ENCODE assay signal across 7 cellular contexts in genomic region chr9:35664531-35665470, GRCh38. TPM values are rescaled to one million over a fixed set of nuclear protein-coding genes. Genes with fewer than 3 reads are reported as not detected.
DNase-seq lines count a peak whose midpoint lies in the region; ATAC-seq, FAIRE-seq and TF ChIP-seq lines count a peak whose summit lies in the region.

Gene ARHGEF39 (minus strand): TSS chr9:35665195. CDS start chr9:35665169, 26 bp downstream.

- H3K4me1 ChIP-seq in astrocyte (ENCODE audit: insufficient read depth, low read length) (peaks cover 21% of the 10 kb centered on the region), hepatocyte (ENCODE audit: insufficient read depth) (peaks cover 16% of the 10 kb centered on the region)

- ATAC-seq in HG02759 (IDR thresholded peaks at IDR 0.05; ENCODE audit: unreplicated experiment), result peak; percentile 93

- H4K20me1 ChIP-seq in astrocyte (ENCODE audit: insufficient read depth, low read length) (no peaks in the 10 kb centered on the region), hepatocyte (ENCODE audit: insufficient read depth, poor library complexity, severe bottlenecking) (no peaks in the 10 kb centered on the region)

- no peak within 1 kb of the TSS for H3K27ac Mint-ChIP-seq in astrocyte (ENCODE audit: unreplicated experiment)

- peak within 1 kb of the TSS; percentile 58 for H3K4me3 ChIP-seq in astrocyte (ENCODE audit: insufficient read depth, low read depth, low read length)
- peak within 1 kb of the TSS; percentile 82 for H3K4me3 ChIP-seq in hepatocyte

- H3K9me3 ChIP-seq in astrocyte (ENCODE audit: insufficient read depth, low read depth, low read length), result no peaks in the 10 kb centered on the region
- H3K9me3 ChIP-seq in hepatocyte (ENCODE audit: low read depth), result no peaks in the 10 kb centered on the region

- DNase-seq in GM13976 (ENCODE audit: low spot score), result peak; percentile 94
- DNase-seq in NCI-H1417 (lab: John Stamatoyannopoulos, UW), result peak; percentile 75 to 85 (median 80)
- DNase-seq in T follicular helper cell (ENCODE audit: low read depth), result peak; percentile 41
- DNase-seq in astrocyte (ENCODE audit: low read depth), result peak; percentile 45
- DNase-seq in hepatocyte (ENCODE audit: low spot score), result peak; percentile 92
- peak; percentile 64 for DNase-seq in renal cortical epithelial cell (ENCODE audit: low read depth)

- WGBS in hepatocyte (ENCODE audit: low lambda C conversion rate, missing lambda C conversion rate), result 8% methylated on average over 51 of the region's 58 CpGs

- H3K36me3 Mint-ChIP-seq in astrocyte (ENCODE audit: low read depth, unreplicated experiment), result peaks cover 1% of the 10 kb centered on the region

- H3K27me3 Mint-ChIP-seq in astrocyte (ENCODE audit: low read depth, unreplicated experiment), result peaks cover 2% of the 10 kb centered on the region

- H3K9ac ChIP-seq in astrocyte (ENCODE audit: low read length), result peak within 1 kb of the TSS; percentile 66

- no peaks in the 10 kb centered on the region for H3K9me3 Mint-ChIP-seq in astrocyte (ENCODE audit: unreplicated experiment)

- FAIRE-seq in astrocyte (lab: Jason Lieb, UNC), result no peak

- no peaks in the 10 kb centered on the region for H3K9me2 ChIP-seq in hepatocyte (replicated peaks; ENCODE audit: insufficient read depth)

- peak within 1 kb of the TSS; percentile 88 for H2AFZ ChIP-seq in astrocyte (ENCODE audit: low read depth, low read length)
- peak within 1 kb of the TSS; percentile 51 for H2AFZ ChIP-seq in hepatocyte

- H3K4me1 Mint-ChIP-seq in astrocyte (ENCODE audit: low read depth, unreplicated experiment), result peaks cover 15% of the 10 kb centered on the region

- H3K79me2 ChIP-seq in astrocyte (ENCODE audit: insufficient read depth, low read length) (no peaks in the 10 kb centered on the region), hepatocyte (peaks cover 4% of the 10 kb centered on the region)

- peaks cover 6% of the 10 kb centered on the region for H3K36me3 ChIP-seq in astrocyte (ENCODE audit: insufficient read depth, low read length)
- no peaks in the 10 kb centered on the region for H3K36me3 ChIP-seq in hepatocyte (replicated peaks; ENCODE audit: insufficient read depth, low read depth)

- in situ Hi-C loops in GM13976 (cut with MboI; ENCODE audit: low sequenced_read_pairs, unreplicated experiment), result no loop called here

- no peaks in the 10 kb centered on the region for H3K27me3 ChIP-seq in astrocyte (ENCODE audit: insufficient read depth, low read length)
- H3K27me3 ChIP-seq in hepatocyte, result no peaks in the 10 kb centered on the region

- peak within 1 kb of the TSS; percentile 93 for H3K4me2 ChIP-seq in astrocyte (ENCODE audit: low read length)
- peak within 1 kb of the TSS; percentile 98 for H3K4me2 ChIP-seq in hepatocyte

- TF ChIP-seq CTCF in GM13976 (IDR thresholded peaks at IDR 0.05; ENCODE audit: borderline replicate concordance, control extremely low read depth, extremely low read depth, insufficient read depth, missing control alignments) (peak; percentile 51), astrocyte (IDR thresholded peaks at IDR 0.05; ENCODE audit: insufficient read depth, low read depth, low read length) (no peak), hepatocyte (IDR thresholded peaks at IDR 0.05; ENCODE audit: poor library complexity) (peak; percentile 42)

- H3K27ac ChIP-seq in astrocyte (ENCODE audit: low read depth, low read length) (peak within 1 kb of the TSS; percentile 14), hepatocyte (peak within 1 kb of the TSS; percentile 36)

- peak within 1 kb of the TSS; percentile 80 for H3K4me3 Mint-ChIP-seq in astrocyte (ENCODE audit: unreplicated experiment)

RNA-seq across cellular contexts. Expression of gene ARHGEF39, which starts in this region (rescaled TPM):
- total RNA-seq in astrocyte (0.53 and 1.0 TPM in 2 replicates), hepatocyte (1.8 and 9.4 TPM in 2 replicates), renal cortical epithelial cell (0.25 and 9.9 TPM in 2 replicates)
- 5.2 and 5.6 TPM in 2 replicates for polyA plus RNA-seq in hepatocyte

Comparison
In these comparisons a context has a peak if more than half of its experiments do, and no peak if none do; other contexts are left out.
1. Peak in every context shown above with its lines: DNase-seq, ATAC-seq, H3K4me3 ChIP-seq and H3K27ac ChIP-seq.
2. DNase-seq: peak in every context shown above with its lines; median percentile 94 in GM13976; 92 in hepatocyte; 80 in NCI-H1417; 64 in renal cortical epithelial cell; 45 in astrocyte; 41 in T follicular helper cell.